ENCODE assay signal across 8 cellular contexts in the genomic region with DNA sequence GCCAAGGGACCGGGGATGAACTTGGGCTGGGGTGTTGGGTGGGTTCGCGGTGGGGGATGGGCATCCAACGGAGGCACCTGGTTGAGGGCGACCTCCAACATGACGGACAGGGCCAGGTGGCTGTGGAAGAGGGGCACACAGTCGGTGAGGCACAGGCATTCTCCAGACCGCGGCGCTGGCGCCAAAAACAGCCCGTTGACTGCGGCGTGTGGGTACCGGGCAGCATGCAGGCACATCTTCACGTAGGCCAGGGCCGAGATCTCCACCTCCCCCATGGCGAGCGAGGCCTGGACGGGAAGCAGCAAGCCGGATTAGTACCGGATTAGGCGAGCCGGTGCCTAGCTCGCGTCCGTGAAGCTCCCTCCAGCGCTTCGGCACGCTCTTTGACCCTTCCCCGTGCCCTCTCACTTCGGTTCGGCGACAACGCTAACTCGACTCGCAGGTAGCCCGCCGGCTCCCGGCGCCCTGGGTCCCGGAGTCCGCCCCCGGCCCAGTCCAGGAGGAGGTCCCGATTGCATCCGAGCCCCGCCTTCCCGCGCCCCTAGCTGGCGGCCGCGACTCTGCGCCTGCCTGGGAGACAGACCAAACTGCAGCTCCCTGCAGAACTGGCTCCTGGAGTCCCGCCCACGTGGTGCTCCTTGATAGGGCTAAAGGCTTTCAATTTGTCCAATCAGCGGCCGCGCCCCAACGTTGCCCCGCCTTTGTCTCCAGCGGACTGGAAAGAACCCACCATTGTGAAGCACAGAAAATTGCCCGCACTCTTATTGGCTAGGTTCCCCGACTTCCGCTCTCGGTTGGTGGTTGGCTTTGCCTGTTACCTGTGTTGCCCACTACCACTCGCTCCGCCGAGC. TPM values are rescaled to one million over a fixed set of nuclear protein-coding genes. Genes with fewer than 3 reads are reported as not detected.
DNase-seq lines count a peak whose midpoint lies in the region; ATAC-seq and TF ChIP-seq lines count a peak whose summit lies in the region.

A gene with protein sequence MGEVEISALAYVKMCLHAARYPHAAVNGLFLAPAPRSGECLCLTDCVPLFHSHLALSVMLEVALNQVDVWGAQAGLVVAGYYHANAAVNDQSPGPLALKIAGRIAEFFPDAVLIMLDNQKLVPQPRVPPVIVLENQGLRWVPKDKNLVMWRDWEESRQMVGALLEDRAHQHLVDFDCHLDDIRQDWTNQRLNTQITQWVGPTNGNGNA (minus strand): TSS at position 562 of the 851 bp plus-strand sequence. CDS start 287 bp downstream, at position 275.

- TF ChIP-seq CTCF in lower lobe of right lung (IDR thresholded peaks at IDR 0.05) = peak; percentile 54

- peaks cover 49% of the 10 kb centered on the region for H3K36me3 ChIP-seq in lower lobe of right lung

- H3K4me1 ChIP-seq in lower lobe of right lung = peaks cover 59% of the 10 kb centered on the region

- DNase-seq in COLO668 (lab: John Stamatoyannopoulos, UW; ENCODE audit: unreplicated experiment) (peak; percentile 100), HS-27A (ENCODE audit: low read depth) (peak; percentile 95), NK-92 (lab: John Stamatoyannopoulos, UW; ENCODE audit: unreplicated experiment) (peak; percentile 98), lower lobe of right lung (peak; percentile 100)
- peak; percentile 98 to 100 for DNase-seq in activated CD8-positive, alpha-beta memory T cell treated with anti-CD3 and anti-CD28 coated beads for 1 hour (ENCODE audit: extremely low read depth in 1 of 2, low read depth in 1 of 2)
- peak; percentile 99 for DNase-seq in effector CD4-positive, alpha-beta T cell
- DNase-seq in stimulated activated CD4-positive, alpha-beta T cell treated with anti-CD3 and anti-CD28 coated beads, TNF-alpha, amount 100 ng/mL, for 24 hours (ENCODE audit: low read depth in 3 of 3) = peak; percentile 97 to 100 (median 100)

- intact Hi-C loops in lower lobe of right lung (cut with DNase I) = no loop called here

- no peaks in the 10 kb centered on the region for H3K9me3 ChIP-seq in lower lobe of right lung

- ATAC-seq in GM19467 (IDR thresholded peaks at IDR 0.05; ENCODE audit: unreplicated experiment) (peak; percentile 85), lower lobe of right lung (peak; percentile 96 to 97)

- H3K27me3 ChIP-seq in lower lobe of right lung (ENCODE audit: low read depth) = no peaks in the 10 kb centered on the region

- H3K4me3 ChIP-seq in lower lobe of right lung = peak within 1 kb of the TSS; percentile 90

- peak within 1 kb of the TSS; percentile 85 for H3K27ac ChIP-seq in lower lobe of right lung

RNA-seq across cellular contexts. Expression of the gene that starts here (rescaled TPM):
- total RNA-seq in lower lobe of right lung = 9.3 TPM

Comparison
In these comparisons a context has a peak if more than half of its experiments do, and no peak if none do; other contexts are left out.
1. Peak in every context shown above with its lines: DNase-seq, ATAC-seq, H3K4me3 ChIP-seq and H3K27ac ChIP-seq.